Comparison of ENCODE assay signal across 14 cellular contexts in the genomic region with DNA sequence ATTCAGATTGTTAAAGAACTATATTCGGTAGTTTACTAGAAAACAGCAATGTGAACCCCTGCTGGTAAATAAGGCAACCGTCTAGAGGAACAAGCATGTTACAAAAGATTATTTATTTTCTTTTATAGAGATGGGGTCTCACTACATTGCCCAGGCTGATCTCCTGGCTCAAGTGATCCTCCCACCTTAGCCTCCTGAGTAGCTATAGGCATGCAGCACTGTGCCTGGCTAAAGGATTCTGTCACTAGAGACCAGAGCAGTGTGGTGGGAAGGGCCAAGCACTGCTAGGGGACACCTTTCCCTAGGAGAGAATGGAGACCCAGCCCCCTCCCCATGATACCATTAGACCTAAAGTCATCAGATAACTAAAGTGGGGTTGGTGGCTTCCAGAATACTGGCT. TPM values are rescaled to one million over a fixed set of nuclear protein-coding genes. Genes with fewer than 3 reads are reported as not detected.
DNase-seq lines count a peak whose midpoint lies in the region; ATAC-seq and TF ChIP-seq lines count a peak whose summit lies in the region.
"Had no signal": no experiment of that assay in that cellular context is flagged by ENCODE, and none has a peak within 500 bp of the region (broad histone marks: within the 10 kb centered on the region; RNA-seq: fewer than 3 reads in every experiment).

No MANE protein-coding gene starts in this region.

- H3K27me3 Mint-ChIP-seq in activated B cell treated with CpG ODN at 0.5 μM for 24 hours, result no peaks in the 10 kb centered on the region
- H3K27me3 Mint-ChIP-seq in immature natural killer cell (ENCODE audit: low read depth in 3 of 3), result peaks cover 0 to 5% (median 3%) of the 10 kb centered on the region in 3 donors

- H3K4me3 Mint-ChIP-seq in activated B cell treated with CpG ODN at 0.5 μM for 24 hours (no peak overlapping the region), immature natural killer cell (peak overlapping the region; percentile 13 to 54 (median 35))

- H3K36me3 ChIP-seq in heart left ventricle (peaks cover 0 to 32% (median 21%) of the 10 kb centered on the region in 9 donors), thyroid gland (peaks cover 9 to 13% of the 10 kb centered on the region in 2 donors)

- CTCF ChIA-PET in activated B cell treated with CpG ODN at 0.5 μM for 24 hours (lab: Charles Lee), result interaction anchor here (1.1 to 1.4 kb wide), 2 partner anchors 17 to 183 kb away, joined by 3 to 4 read pairs; a partner anchor contains a TSS

- TF ChIP-seq POLR2A in heart left ventricle (IDR thresholded peaks at IDR 0.05), result no peak
- TF ChIP-seq POLR2A in thyroid gland (IDR thresholded peaks at IDR 0.05), result no peak

- no peaks in the 10 kb centered on the region for H3K27me3 ChIP-seq in heart left ventricle
- no peaks in the 10 kb centered on the region for H3K27me3 ChIP-seq in thyroid gland
- H3K27me3 ChIP-seq: foreskin keratinocyte had no signal

- H3K9me3 ChIP-seq in heart left ventricle (no peaks in the 10 kb centered on the region), thyroid gland (no peaks in the 10 kb centered on the region)
- H3K9me3 ChIP-seq: mucosa of descending colon had no signal

- POLR2A ChIA-PET in activated B cell treated with CpG ODN at 0.5 μM for 24 hours (lab: Charles Lee), result interaction anchor here (0.6 to 4.9 kb wide), 6 partner anchors 20 to 363 kb away, joined by 3 to 20 read pairs (median 5); a partner anchor contains a TSS

- peak overlapping the region; percentile 50 for H3K27ac Mint-ChIP-seq in activated B cell treated with CpG ODN at 0.5 μM for 24 hours
- peak overlapping the region; percentile 75 to 94 (median 92) for H3K27ac Mint-ChIP-seq in immature natural killer cell

- intact Hi-C loops in heart left ventricle (cut with DNase I), result no loop called here
- intact Hi-C loops in Right ventricle myocardium inferior (cut with DNase I), result no loop called here
- intact Hi-C loops in activated B cell treated with CpG ODN at 0.5 μM for 24 hours (cut with micrococcal nuclease), result loop anchor here (2.0 kb wide), 1 partner anchor 13 kb away; no protein-coding TSS in a partner anchor
- intact Hi-C loops in thyroid gland (cut with DNase I), result no loop called here

- DNase-seq in heart left ventricle (no peak), Right ventricle myocardium inferior (ENCODE audit: missing footprints) (no peak), activated B cell treated with CpG ODN at 0.5 μM for 24 hours (no peak), immature natural killer cell (no peak), thyroid gland (no peak), KG1 (lab: John Stamatoyannopoulos, UW) (no peak), NCI-H2081 (lab: John Stamatoyannopoulos, UW) (no peak)
- no peak for DNase-seq in stimulated activated CD4-positive, alpha-beta T cell treated with anti-CD3 and anti-CD28 coated beads, Interleukin-15, amount 100 ng/mL, for 24 hours
- DNase-seq: foreskin keratinocyte, mucosa of descending colon, NCI-H187 treated with DMSO at 0.1 percent for 48 hours, NCI-H526, T1000 had no signal

- WGBS in heart left ventricle, 4 donors, result 53 to 65% (median 54%) methylated on average over 2 of the region's 2 CpGs
- WGBS in thyroid gland, 2 donors, result 63 to 76% methylated on average over 2 of the region's 2 CpGs

- ATAC-seq in heart left ventricle (no peak), Right ventricle myocardium inferior (no peak), activated B cell treated with CpG ODN at 0.5 μM for 24 hours (ENCODE audit: low read depth) (no peak)
- ATAC-seq: foreskin keratinocyte, mucosa of descending colon had no signal

- peaks cover 33% of the 10 kb centered on the region for H3K36me3 Mint-ChIP-seq in activated B cell treated with CpG ODN at 0.5 μM for 24 hours (ENCODE audit: low read depth)
- H3K36me3 Mint-ChIP-seq in immature natural killer cell, result peaks cover 3 to 15% (median 6%) of the 10 kb centered on the region in 3 donors

- H3K9me3 Mint-ChIP-seq in activated B cell treated with CpG ODN at 0.5 μM for 24 hours (no peaks in the 10 kb centered on the region), immature natural killer cell (no peaks in the 10 kb centered on the region)

- no peak overlapping the region for H3K4me3 ChIP-seq in heart left ventricle
- no peak overlapping the region for H3K4me3 ChIP-seq in thyroid gland (replicated peaks in 1 of 3)
- H3K4me3 ChIP-seq: mucosa of descending colon had no signal

- H3K4me1 Mint-ChIP-seq in activated B cell treated with CpG ODN at 0.5 μM for 24 hours (peaks cover 34% of the 10 kb centered on the region), immature natural killer cell (peaks cover 36 to 40% of the 10 kb centered on the region in 2 donors)

- H3K4me1 ChIP-seq in heart left ventricle (peaks cover 0 to 45% (median 20%) of the 10 kb centered on the region in 12 donors), thyroid gland (peaks cover 0 to 14% of the 10 kb centered on the region in 2 donors)

- TF ChIP-seq CTCF in heart left ventricle (IDR thresholded peaks at IDR 0.05), result no peak
- TF ChIP-seq CTCF in activated B cell treated with CpG ODN at 0.5 μM for 24 hours (IDR thresholded peaks at IDR 0.05), result no peak
- no peak for TF ChIP-seq CTCF in thyroid gland (IDR thresholded peaks at IDR 0.05)

- peak overlapping the region in 11 of 12 donors; percentile 26 to 87 (median 72) for H3K27ac ChIP-seq in heart left ventricle
- peak overlapping the region in 2 of 3 donors; percentile 14 to 17 for H3K27ac ChIP-seq in thyroid gland
- H3K27ac ChIP-seq: foreskin keratinocyte, RWPE1 had no signal

RNA-seq across cellular contexts. Expression of a gene that starts 28.9 kb away (rescaled TPM):
- total RNA-seq in heart left ventricle, result 10 to 100 TPM in 5 of 9 donors, 1 to 10 TPM in 4; 7.9 to 37.1 (median 10.3) TPM
- polyA plus RNA-seq in heart left ventricle, result 10 to 100 TPM; 18.4 to 29.4 TPM
- 13.5 TPM for total RNA-seq in Right ventricle myocardium inferior
- total RNA-seq in activated B cell treated with CpG ODN at 0.5 μM for 24 hours, result 7.8 and 12.6 TPM in 2 replicates
- 10 to 100 TPM; 38.3 to 89.0 (median 54.3) TPM for polyA plus RNA-seq in immature natural killer cell
- 10 to 100 TPM; 14.4 to 32.5 (median 23.2) TPM for total RNA-seq in thyroid gland
